ENCODE assay signal across 22 cellular contexts in genomic region chrX:50098749-50099148, GRCh38.
"Had no signal": no experiment of that assay in that cellular context is flagged by ENCODE, and none has a peak within 500 bp of the region (broad histone marks: within the 10 kb centered on the region; RNA-seq: fewer than 3 reads in every experiment).

No MANE protein-coding gene starts in this region.

- H3K36me3 ChIP-seq: esophagus muscularis mucosa, gastroesophageal sphincter, heart left ventricle, left lung, lower lobe of right lung had no signal

- ATAC-seq: foreskin keratinocyte, gastroesophageal sphincter, heart left ventricle, left cardiac atrium, left lung, left ventricle myocardium superior, lower lobe of right lung, mucosa of descending colon had no signal

- H3K4me1 ChIP-seq: esophagus muscularis mucosa, foreskin keratinocyte, gastroesophageal sphincter, heart left ventricle, left lung, lower lobe of right lung had no signal

- H3K4me3 ChIP-seq: coronary artery, dorsolateral prefrontal cortex, esophagus muscularis mucosa, gastroesophageal sphincter, heart left ventricle, hepatocyte, left lung, lower lobe of right lung, mucosa of descending colon had no signal

- DNase-seq: dorsolateral prefrontal cortex; effector CD4-positive, alpha-beta T cell; effector memory CD4-positive, alpha-beta T cell; foreskin keratinocyte; heart left ventricle; hypothalamus; immature natural killer cell; islet precursor cell; kidney; left cardiac atrium; left lung; left ventricle myocardium superior; lower lobe of right lung; mesenchymal stem cell; mucosa of descending colon; naive B cell had no signal

- H3K4me2 ChIP-seq: hepatocyte had no signal

- H2AFZ ChIP-seq: hepatocyte had no signal

- FAIRE-seq: colon, frontal cortex, kidney had no signal

- H3K27me3 ChIP-seq: esophagus muscularis mucosa, foreskin keratinocyte, gastroesophageal sphincter, hepatocyte, left lung had no signal

- H3K79me2 ChIP-seq: hepatocyte had no signal

- H3K27ac ChIP-seq: coronary artery, dorsolateral prefrontal cortex, esophagus muscularis mucosa, foreskin keratinocyte, gastroesophageal sphincter, heart left ventricle, hepatocyte, left lung, lower lobe of right lung had no signal

- H3K9me3 ChIP-seq: esophagus muscularis mucosa, gastroesophageal sphincter, heart left ventricle, left lung, lower lobe of right lung, mucosa of descending colon had no signal
